Comparison of ENCODE assay signal across 8 cellular contexts in the genomic region with DNA sequence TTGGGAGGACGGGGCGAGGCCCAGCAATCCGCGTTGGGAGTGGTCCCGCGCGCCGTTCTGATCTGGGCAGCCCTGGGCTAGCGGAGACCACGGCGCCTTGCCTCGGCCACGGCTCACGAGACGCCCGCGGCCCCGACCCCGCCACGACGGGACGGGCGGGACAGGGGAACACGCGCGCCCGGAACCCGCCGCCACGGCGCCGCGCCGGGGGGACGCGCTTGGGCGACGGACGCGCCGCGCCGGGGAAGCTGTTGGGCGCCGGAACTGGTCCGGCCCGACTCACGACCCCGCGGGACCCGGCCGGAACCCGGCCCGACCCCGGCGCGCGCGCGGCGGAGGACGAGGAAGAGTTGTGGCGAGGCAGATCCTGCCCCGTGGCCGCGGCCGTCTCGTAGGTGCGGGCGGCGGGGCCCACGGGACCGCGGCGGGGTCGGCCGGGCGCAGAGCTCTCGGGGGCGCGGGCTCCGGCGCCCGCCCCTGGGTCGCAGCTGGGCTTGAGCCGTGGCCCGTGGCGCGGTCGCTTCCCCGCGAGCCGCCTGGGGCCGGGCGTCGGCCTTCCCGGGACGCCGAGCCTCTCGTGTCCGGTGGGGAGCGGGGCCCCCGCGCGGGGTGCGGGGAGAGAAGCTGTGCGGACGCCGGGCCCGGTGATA. TPM values are rescaled to one million over a fixed set of nuclear protein-coding genes. Genes with fewer than 3 reads are reported as not detected.
DNase-seq lines count a peak whose midpoint lies in the region; ATAC-seq and TF ChIP-seq lines count a peak whose summit lies in the region.

A gene (plus strand): TSS at position 251 of the 650 bp plus-strand sequence. CDS start 6,830 bp downstream, outside the sequence.

- peaks cover 8% of the 10 kb centered on the region for H3K4me1 ChIP-seq in PC-9 (replicated peaks; ENCODE audit: insufficient read depth)
- H3K4me1 ChIP-seq in fibroblast of lung (ENCODE audit: control insufficient read depth, extremely low read depth, insufficient read depth, low read length) = peaks cover 5% of the 10 kb centered on the region

- H3F3A ChIP-seq in PC-9 (ENCODE audit: insufficient read depth, low read depth) = no peaks in the 10 kb centered on the region

- no peaks in the 10 kb centered on the region; the same call in 1 of the 2 replicates for H4K20me1 ChIP-seq in PC-9 (ENCODE audit: insufficient read depth)
- no peaks in the 10 kb centered on the region for H4K20me1 ChIP-seq in fibroblast of lung (ENCODE audit: control insufficient read depth, extremely low read depth, insufficient read depth, low read length)

- peak within 1 kb of the TSS; percentile 94 for H3K4me2 ChIP-seq in PC-9
- H3K4me2 ChIP-seq in fibroblast of lung (ENCODE audit: extremely low read depth, insufficient read depth, low read length) = peak within 1 kb of the TSS; percentile 78

- peak; percentile 63 for DNase-seq in EH (ENCODE audit: low read depth)
- DNase-seq in HCEC 1CT = peak; percentile 50
- peak in 1 of 2 experiments; percentile 59 for DNase-seq in PC-9
- peak; percentile 40 to 65 for DNase-seq in activated T-helper 1 cell treated with anti-CD3 and anti-CD28 coated beads, Interleukin-2, amount 50 U/mL, for 16 hours (ENCODE audit: low read depth in 1 of 2, low spot score in 1 of 2)
- peak; percentile 50 to 56 for DNase-seq in fibroblast of lung (ENCODE audit: low read depth in 2 of 2)
- peak; percentile 69 for DNase-seq in natural killer cell
- peak; percentile 41 for DNase-seq in stimulated activated naive CD4-positive, alpha-beta T cell treated with Interleukin-2 at 50 U/mL for 16 hours (lab: John Stamatoyannopoulos, UW)

- peak within 1 kb of the TSS; percentile 93 for H3K4me3 Mint-ChIP-seq in natural killer cell

- TF ChIP-seq CTCF in PC-9 (conservative IDR thresholded peaks at IDR 0.05) (no peak), fibroblast of lung (conservative IDR thresholded peaks at IDR 0.05 in 1 of 2, IDR thresholded peaks at IDR 0.05 in 1 of 2; ENCODE audit: low read depth in 1 of 2, low read length in 2 of 2) (no peak), natural killer cell (IDR thresholded peaks at IDR 0.05) (no peak)

- no TSS peak for BruUV-seq in PC-9 (replicated peaks; lab: Mats Ljungman, UMichigan)

- no peaks in the 10 kb centered on the region; the same call in 1 of the 2 replicates for H3K9me2 ChIP-seq in PC-9 (ENCODE audit: insufficient read depth)

- H2AFZ ChIP-seq in PC-9 (peak within 1 kb of the TSS; percentile 93), fibroblast of lung (ENCODE audit: low read length) (peak within 1 kb of the TSS; percentile 91)

- H3K9me3 ChIP-seq in PC-9 (ENCODE audit: insufficient read depth, low read depth) (no peaks in the 10 kb centered on the region), fibroblast of lung (ENCODE audit: control insufficient read depth, insufficient read depth, low read depth, low read length) (no peaks in the 10 kb centered on the region)

- peaks cover 45 to 47% of the 10 kb centered on the region in 2 donors for H3K4me1 Mint-ChIP-seq in natural killer cell

- CTCF ChIA-PET in PC-9 (lab: Charles Lee) = no interaction called here

- POLR2A ChIA-PET in PC-9 (lab: Charles Lee; ENCODE audit: unreplicated experiment) = no interaction called here

- no peaks in the 10 kb centered on the region for H3K36me3 Mint-ChIP-seq in natural killer cell

- intact Hi-C loops in PC-9 (cut with micrococcal nuclease; ENCODE audit: unreplicated experiment) (no loop called here), natural killer cell (cut with micrococcal nuclease) (loop anchor here (10.0 kb wide), 1 partner anchor 121 kb away; a partner anchor contains a TSS)

- ATAC-seq in natural killer cell (peak; percentile 82 to 84 (median 83)), GM18867 (IDR thresholded peaks at IDR 0.05; ENCODE audit: unreplicated experiment) (no peak)

- peak within 1 kb of the TSS; percentile 100 for H3K4me3 ChIP-seq in PC-9
- H3K4me3 ChIP-seq in fibroblast of lung (replicated peaks in 1 of 4; ENCODE audit: control extremely low read depth in 1 of 4, insufficient read depth in 1 of 4, low read depth in 3 of 4, low read length in 4 of 4) = peak within 1 kb of the TSS; percentile 77 to 90 (median 79)

- peak within 1 kb of the TSS; percentile 69 to 71 for H3K27ac Mint-ChIP-seq in natural killer cell

- no peak within 1 kb of the TSS for H3K27ac ChIP-seq in PC-9
- H3K27ac ChIP-seq in fibroblast of lung (ENCODE audit: insufficient read depth, low read length) = peak within 1 kb of the TSS; percentile 58

- H3K79me2 ChIP-seq in PC-9 (ENCODE audit: low read depth) = peaks cover 29% of the 10 kb centered on the region
- peaks cover 32% of the 10 kb centered on the region for H3K79me2 ChIP-seq in fibroblast of lung (ENCODE audit: control insufficient read depth, insufficient read depth, low read length)

- H3K27me3 ChIP-seq in PC-9 (ENCODE audit: insufficient read depth, low read depth) = peaks cover 45% of the 10 kb centered on the region
- H3K27me3 ChIP-seq in fibroblast of lung (ENCODE audit: control insufficient read depth, insufficient read depth, low read length) = peaks cover 10% of the 10 kb centered on the region

- H3K36me3 ChIP-seq in PC-9 (ENCODE audit: low read depth) (no peaks in the 10 kb centered on the region), fibroblast of lung (ENCODE audit: control insufficient read depth, insufficient read depth, low read length) (no peaks in the 10 kb centered on the region)

- no peaks in the 10 kb centered on the region for H3K9me3 Mint-ChIP-seq in natural killer cell

- peak within 1 kb of the TSS; percentile 75 for H3K9ac ChIP-seq in fibroblast of lung (ENCODE audit: insufficient read depth, low read length)

- H3K27me3 Mint-ChIP-seq in natural killer cell (ENCODE audit: low read depth in 2 of 2) = peaks cover 15 to 31% of the 10 kb centered on the region in 2 donors

RNA-seq across cellular contexts. Expression of the gene that starts here (rescaled TPM):
- total RNA-seq in PC-9 (2021) = 34.0 and 42.3 TPM in 2 replicates
- 20.5 and 23.1 TPM in 2 replicates for total RNA-seq in fibroblast of lung
- 7.9 and 9.2 TPM in 2 replicates for polyA plus RNA-seq in fibroblast of lung
- polyA plus RNA-seq in fibroblast of lung (2012) = 13.7 and 16.1 TPM in 2 replicates
- 7.7 and 21.5 TPM in 2 replicates for polyA minus RNA-seq in fibroblast of lung (ENCODE audit: low replicate concordance)
- total RNA-seq in natural killer cell = 10 to 100 TPM; 45.0 to 71.4 (median 51.6) TPM
